8 cellular contexts compared by ENCODE assay signal in genomic region chr1:23960291-23960718, GRCh38. TPM values are rescaled to one million over a fixed set of nuclear protein-coding genes. Genes with fewer than 3 reads are reported as not detected.
DNase-seq lines count a peak whose midpoint lies in the region; ATAC-seq and TF ChIP-seq lines count a peak whose summit lies in the region.

No MANE protein-coding gene starts in this region.

- no peaks in the 10 kb centered on the region for H3K9me3 ChIP-seq in mesenchymal stem cell (ENCODE audit: control insufficient read depth, low read length)
- H3K9me3 ChIP-seq in vagina: no peaks in the 10 kb centered on the region

- no peak overlapping the region for H3K18ac ChIP-seq in mesenchymal stem cell (ENCODE audit: low read depth in 1 of 2, low read length in 2 of 2)

- H3K23ac ChIP-seq in mesenchymal stem cell (ENCODE audit: low read length in 2 of 2): no peak overlapping the region

- DNase-seq in BJ (ENCODE audit: low read depth) (no peak), LNCaP clone FGC (ENCODE audit: low read depth) (no peak), mesenchymal stem cell (peak; percentile 65), vagina (ENCODE audit: extremely low spot score in 2 of 2) (no peak), SHP77 (lab: John Stamatoyannopoulos, UW) (no peak), GM13976 (ENCODE audit: low spot score) (no peak), T-helper 9 cell (no peak)
- DNase-seq in central memory CD8-positive, alpha-beta T cell (ENCODE audit: low spot score in 2 of 2): no peak

- H2BK120ac ChIP-seq in mesenchymal stem cell (ENCODE audit: low read depth, low read length): no peak overlapping the region

- H2BK5ac ChIP-seq in mesenchymal stem cell (ENCODE audit: low read depth, low read length, poor library complexity, severe bottlenecking): peak overlapping the region; percentile 99

- H3K4me1 ChIP-seq in mesenchymal stem cell (ENCODE audit: control insufficient read depth, insufficient read depth, low read depth, low read length) (peaks cover 5% of the 10 kb centered on the region), vagina (peaks cover 42% of the 10 kb centered on the region)

- peak overlapping the region; percentile 85 for H3K4me3 ChIP-seq in BJ (ENCODE audit: low read depth, low read length)
- peak overlapping the region; percentile 76 for H3K4me3 ChIP-seq in LNCaP clone FGC (ENCODE audit: low read depth, low read length)
- peak overlapping the region in 1 of 2 experiments; percentile 95 for H3K4me3 ChIP-seq in mesenchymal stem cell (ENCODE audit: insufficient read depth in 1 of 2, low read depth in 1 of 2, low read length in 2 of 2)
- peak overlapping the region; percentile 82 to 91 for H3K4me3 ChIP-seq in vagina

- intact Hi-C loops in vagina (cut with DNase I): no loop called here

- peaks cover 51% of the 10 kb centered on the region for H3K4me1 Mint-ChIP-seq in central memory CD8-positive, alpha-beta T cell

- H3K4ac ChIP-seq in mesenchymal stem cell (ENCODE audit: low read depth in 1 of 2, low read length in 2 of 2): no peak overlapping the region

- POLR2A ChIA-PET in BJ (lab: Charles Lee): interaction anchor here (0.5 to 0.7 kb wide), 2 partner anchors 135 to 789 kb away, joined by 3 read pairs; partner anchors contain the start of gene HMGCL

- peaks cover 51% of the 10 kb centered on the region for H3K36me3 Mint-ChIP-seq in central memory CD8-positive, alpha-beta T cell (ENCODE audit: insufficient read depth)

- H4K8ac ChIP-seq in mesenchymal stem cell (ENCODE audit: low read length): no peak overlapping the region

- no peak overlapping the region for H2AFZ ChIP-seq in mesenchymal stem cell (ENCODE audit: low read depth, low read length)

- TF ChIP-seq CTCF in BJ (IDR thresholded peaks at IDR 0.05; ENCODE audit: insufficient read depth, low read depth, low read length): no peak
- TF ChIP-seq CTCF in LNCaP clone FGC (IDR thresholded peaks at IDR 0.05; ENCODE audit: control insufficient read depth, extremely low read depth, insufficient read depth): no peak
- TF ChIP-seq CTCF in vagina (IDR thresholded peaks at IDR 0.05): no peak
- TF ChIP-seq CTCF in GM13976 (IDR thresholded peaks at IDR 0.05; ENCODE audit: borderline replicate concordance, control extremely low read depth, extremely low read depth, insufficient read depth, missing control alignments): no peak

- H3K14ac ChIP-seq in mesenchymal stem cell (ENCODE audit: low read length in 2 of 2): no peak overlapping the region

- peak overlapping the region; percentile 99 for H3K27ac ChIP-seq in mesenchymal stem cell (ENCODE audit: low read length, poor library complexity, severe bottlenecking)
- peak overlapping the region; percentile 99 for H3K27ac ChIP-seq in vagina

- peak overlapping the region; percentile 100 for H3K9ac ChIP-seq in mesenchymal stem cell (ENCODE audit: low read length)

- no peak overlapping the region for H2BK15ac ChIP-seq in mesenchymal stem cell (ENCODE audit: low read depth, poor library complexity, severe bottlenecking)

- no peak for TF ChIP-seq POLR2A in vagina (IDR thresholded peaks at IDR 0.05)

- H3K27ac Mint-ChIP-seq in central memory CD8-positive, alpha-beta T cell (ENCODE audit: low read depth): peak overlapping the region; percentile 100

- no peaks in the 10 kb centered on the region for H3K27me3 ChIP-seq in BJ (ENCODE audit: control insufficient read depth, insufficient read depth, low read length)
- H3K27me3 ChIP-seq in mesenchymal stem cell (ENCODE audit: control insufficient read depth in 1 of 2, insufficient read depth in 1 of 2, low read length in 2 of 2): no peaks in the 10 kb centered on the region
- no peaks in the 10 kb centered on the region for H3K27me3 ChIP-seq in vagina

- no peaks in the 10 kb centered on the region for H3K79me1 ChIP-seq in mesenchymal stem cell (replicated peaks; ENCODE audit: low read length, poor library complexity, severe bottlenecking)

- H3K36me3 ChIP-seq in BJ (ENCODE audit: control insufficient read depth, insufficient read depth, low read length) (no peaks in the 10 kb centered on the region), mesenchymal stem cell (ENCODE audit: control insufficient read depth in 1 of 2, insufficient read depth in 2 of 2, low read depth in 1 of 2, low read length in 2 of 2) (peaks cover 0 to 37% of the 10 kb centered on the region in 2 experiments), vagina (peaks cover 0 to 21% of the 10 kb centered on the region in 2 donors)

- peak overlapping the region; percentile 37 for H3K4me2 ChIP-seq in mesenchymal stem cell (ENCODE audit: low read length, poor library complexity, severe bottlenecking)

- no peak overlapping the region for H4K91ac ChIP-seq in mesenchymal stem cell (ENCODE audit: low read length)

- no peak for ATAC-seq in central memory CD8-positive, alpha-beta T cell (replicated peaks; ENCODE audit: extremely low read depth, poor library complexity, severe bottlenecking)

- in situ Hi-C loops in GM13976 (cut with MboI; ENCODE audit: low sequenced_read_pairs, unreplicated experiment): no loop called here

- under 1% methylated on average over 7 of the region's 9 CpGs for WGBS in mesenchymal stem cell

- no peaks in the 10 kb centered on the region for H3K9me3 Mint-ChIP-seq in central memory CD8-positive, alpha-beta T cell

- H2BK12ac ChIP-seq in mesenchymal stem cell (ENCODE audit: low read length in 2 of 2): no peak overlapping the region

- peak overlapping the region; percentile 100 for H3K4me3 Mint-ChIP-seq in central memory CD8-positive, alpha-beta T cell

- no peak overlapping the region for H2AK5ac ChIP-seq in mesenchymal stem cell (ENCODE audit: low read length, severe bottlenecking)

- CTCF ChIA-PET in BJ (lab: Yijun Ruan, JAX): interaction anchor here (2.1 kb wide), 1 partner anchor 67 kb away, joined by 11 read pairs; no protein-coding TSS in a partner anchor

- H3K27me3 Mint-ChIP-seq in central memory CD8-positive, alpha-beta T cell: no peaks in the 10 kb centered on the region

RNA-seq across cellular contexts. Expression of gene PNRC2, which starts 0.7 kb away (rescaled TPM):
- 30.0 and 51.1 TPM in 2 replicates for polyA plus RNA-seq in BJ (2011; rRNA removed)
- polyA minus RNA-seq in BJ (2011; rRNA and poly(A)+ RNA removed): 22.0 and 27.6 TPM in 2 replicates
- 74.1 TPM for polyA plus RNA-seq in mesenchymal stem cell (2013, experiment 1 of 2)
- 72.8 TPM for polyA plus RNA-seq in mesenchymal stem cell (2013, experiment 2 of 2)
- 92.8 TPM for total RNA-seq in vagina

RNA-seq across cellular contexts. Expression of gene SRSF10, which starts 19.8 kb away (rescaled TPM):
- polyA plus RNA-seq in BJ (2011; rRNA removed): 55.1 and 97.8 TPM in 2 replicates
- 47.1 and 57.8 TPM in 2 replicates for polyA minus RNA-seq in BJ (2011; rRNA and poly(A)+ RNA removed)
- 56.5 TPM for polyA plus RNA-seq in mesenchymal stem cell (2013, experiment 1 of 2)
- 54.6 TPM for polyA plus RNA-seq in mesenchymal stem cell (2013, experiment 2 of 2)
- 72.4 TPM for total RNA-seq in vagina

RNA-seq across cellular contexts. Expression of gene CNR2, which starts 47.1 kb away (rescaled TPM):
- polyA plus RNA-seq in BJ (2011; rRNA removed): not detected in 2 replicates
- not detected in 2 replicates for polyA minus RNA-seq in BJ (2011; rRNA and poly(A)+ RNA removed)
- polyA plus RNA-seq in mesenchymal stem cell (2013, experiment 1 of 2): not detected
- polyA plus RNA-seq in mesenchymal stem cell (2013, experiment 2 of 2): not detected
- total RNA-seq in vagina: not detected
